1 cellular context compared by ENCODE assay signal in genomic region chr2:81513328-81513727, GRCh38.
TF ChIP-seq lines count a peak whose summit lies in the region.

No MANE protein-coding gene starts in this region.

TF ChIP-seq in H1, 55 proteins besides CTCF, POLR2A, EP300 and RAD21 (continued from another document):
- TF ChIP-seq TAF7 (optimal IDR thresholded peaks at IDR 0.05; ENCODE audit: borderline replicate concordance, low read depth, low read length), result no peak
- no peak for TF ChIP-seq SP4 (IDR thresholded peaks at IDR 0.05; ENCODE audit: low read length)
- TF ChIP-seq CEBPB (IDR thresholded peaks at IDR 0.05; ENCODE audit: low read depth, low read length), result peak; percentile 67; the same call in 1 of the 2 replicates
- TF ChIP-seq SIN3A (conservative IDR thresholded peaks at IDR 0.05 in 1 of 2, IDR thresholded peaks at IDR 0.05 in 1 of 2; ENCODE audit: low read depth in 1 of 2, low read length in 2 of 2), result no peak
- TF ChIP-seq YY1 (IDR thresholded peaks at IDR 0.05; ENCODE audit: low read depth, low read length), result no peak
